ENCODE assay signal across 10 cellular contexts in genomic region chr21:34926784-34927548, GRCh38.
DNase-seq lines count a peak whose midpoint lies in the region; ATAC-seq, FAIRE-seq and TF ChIP-seq lines count a peak whose summit lies in the region.
"Had no signal": no experiment of that assay in that cellular context is flagged by ENCODE, and none has a peak within 500 bp of the region (broad histone marks: within the 10 kb centered on the region; RNA-seq: fewer than 3 reads in every experiment).

No MANE protein-coding gene starts in this region.

- no peak overlapping the region for H4K8ac ChIP-seq in mesenchymal stem cell (ENCODE audit: low read length)

- H3K79me2 ChIP-seq in K562 (ENCODE audit: control insufficient read depth, insufficient read depth, low read length): no peaks in the 10 kb centered on the region

- DNase-seq in HFFc6 (peak; percentile 23), K562 (ENCODE audit: extremely low read depth in 1 of 4, low spot score in 3 of 4) (peak in 1 of 4 experiments; percentile 51), mesenchymal stem cell (peak; percentile 73), RWPE1 (ENCODE audit: low spot score) (no peak), inferior parietal cortex (ENCODE audit: extremely low spot score) (no peak), GM13977 (ENCODE audit: low spot score) (no peak)
- DNase-seq: gastrocnemius medialis, NCI-H2081 treated with DMSO at 0.1 percent for 48 hours had no signal

- H3K36me3 Mint-ChIP-seq in HFFc6 (ENCODE audit: low read depth): peaks cover 39% of the 10 kb centered on the region

- H3K9me1 ChIP-seq in K562 (ENCODE audit: control insufficient read depth, insufficient read depth, low read length): no peaks in the 10 kb centered on the region

- H3K23ac ChIP-seq in mesenchymal stem cell (ENCODE audit: low read length in 2 of 2): no peak overlapping the region

- H3K36me3 ChIP-seq in BLaER1 treated with 17β-estradiol and CSF1 and Interleukin-3, amounts not matched to agents 10 nM and 100 nM: peaks cover 0 to 86% (median 40%) of the 10 kb centered on the region in 11 experiments; a peak in 14 of 22 replicates
- no peaks in the 10 kb centered on the region for H3K36me3 ChIP-seq in K562 (ENCODE audit: control insufficient read depth, insufficient read depth, low read length)
- H3K36me3 ChIP-seq in mesenchymal stem cell (ENCODE audit: control insufficient read depth in 1 of 2, insufficient read depth in 2 of 2, low read depth in 1 of 2, low read length in 2 of 2): no peaks in the 10 kb centered on the region
- H3K36me3 ChIP-seq: gastrocnemius medialis had no signal

- no peaks in the 10 kb centered on the region for H3K9me3 Mint-ChIP-seq in HFFc6

- peak overlapping the region in 1 of 2 experiments; percentile 29 for H2BK12ac ChIP-seq in mesenchymal stem cell (ENCODE audit: low read length in 2 of 2)

- H3K4me3 ChIP-seq in BLaER1 treated with 17β-estradiol and CSF1 and Interleukin-3, amounts not matched to agents 10 nM and 100 nM: no peak overlapping the region
- H3K4me3 ChIP-seq in K562 (no peak overlapping the region), mesenchymal stem cell (ENCODE audit: insufficient read depth in 1 of 2, low read depth in 1 of 2, low read length in 2 of 2) (peak overlapping the region in 1 of 2 experiments; percentile 45)
- H3K4me3 ChIP-seq: gastrocnemius medialis had no signal

- no TSS peak for BruUV-seq in K562 (replicated peaks; lab: Mats Ljungman, UMichigan)

- H4K20me1 ChIP-seq in BLaER1 treated with 17β-estradiol and CSF1 and Interleukin-3, amounts not matched to agents 10 nM and 100 nM: peaks cover 0 to 51% (median 0%) of the 10 kb centered on the region in 11 experiments; a peak in 8 of 22 replicates
- no peaks in the 10 kb centered on the region for H4K20me1 ChIP-seq in K562 (replicated peaks; ENCODE audit: control insufficient read depth, insufficient read depth, low read length)

- H2BK120ac ChIP-seq in mesenchymal stem cell (ENCODE audit: low read depth, low read length): no peak overlapping the region

- peak overlapping the region in 5 of 11 experiments; percentile 2 to 40 (median 26); a peak in 6 of 22 replicates for H3K9ac ChIP-seq in BLaER1 treated with 17β-estradiol and CSF1 and Interleukin-3, amounts not matched to agents 10 nM and 100 nM
- H3K9ac ChIP-seq in K562 (ENCODE audit: insufficient read depth in 1 of 2, low read depth in 2 of 2, low read length in 2 of 2) (no peak overlapping the region), mesenchymal stem cell (ENCODE audit: low read length) (peak overlapping the region; percentile 32)

- no peak overlapping the region for H3K4ac ChIP-seq in mesenchymal stem cell (ENCODE audit: low read depth in 1 of 2, low read length in 2 of 2)

- no peak overlapping the region for H2AK5ac ChIP-seq in mesenchymal stem cell (ENCODE audit: low read length, severe bottlenecking)

- peak overlapping the region; percentile 48 for H2AFZ ChIP-seq in K562 (ENCODE audit: low read depth, low read length)
- H2AFZ ChIP-seq in mesenchymal stem cell (ENCODE audit: low read depth, low read length): no peak overlapping the region

- ATAC-seq in K562 (peak; percentile 80), HG03159 (IDR thresholded peaks at IDR 0.05; ENCODE audit: unreplicated experiment) (no peak)
- ATAC-seq: gastrocnemius medialis had no signal

- no peak for TF ChIP-seq CTCF in HFFc6 (IDR thresholded peaks at IDR 0.05)
- no peak for TF ChIP-seq CTCF in K562 (IDR thresholded peaks at IDR 0.05 in 2 of 3, conservative IDR thresholded peaks at IDR 0.05 in 1 of 3; ENCODE audit: insufficient read depth in 2 of 3, low read depth in 1 of 3, low read length in 3 of 3)
- TF ChIP-seq CTCF in RWPE1 (conservative IDR thresholded peaks at IDR 0.05; ENCODE audit: low read depth): no peak
- no peak for TF ChIP-seq CTCF in GM13977 (IDR thresholded peaks at IDR 0.05; ENCODE audit: extremely low read depth, insufficient read depth, missing control alignments)

- H3K4me3 Mint-ChIP-seq in HFFc6: no peak overlapping the region

- CTCF ChIA-PET in K562 (lab: Yijun Ruan, JAX; ENCODE audit: low intra/inter-chr PET ratio): no interaction called here
- CTCF ChIA-PET in RWPE1 (lab: Yijun Ruan, JAX): interaction anchor here (0.6 to 0.9 kb wide), 3 partner anchors 8 to 581 kb away, joined by 3 to 4 read pairs (median 3); no protein-coding TSS in a partner anchor

- H3K9me3 ChIP-seq in BLaER1 treated with 17β-estradiol and CSF1 and Interleukin-3, amounts not matched to agents 10 nM and 100 nM (replicated peaks in 1 of 11): peaks cover 0 to 5% (median 0%) of the 10 kb centered on the region in 11 experiments; a peak in 1 of 22 replicates
- H3K9me3 ChIP-seq in K562 (replicated peaks; ENCODE audit: control insufficient read depth, insufficient read depth, low read depth, low read length): no peaks in the 10 kb centered on the region
- no peaks in the 10 kb centered on the region for H3K9me3 ChIP-seq in mesenchymal stem cell (ENCODE audit: control insufficient read depth, low read length)
- H3K9me3 ChIP-seq: gastrocnemius medialis had no signal

- H3K79me1 ChIP-seq in mesenchymal stem cell (replicated peaks; ENCODE audit: low read length, poor library complexity, severe bottlenecking): peaks cover 2% of the 10 kb centered on the region

- in situ Hi-C loops in K562 (cut with MboI) (no loop called here), GM13977 (cut with MboI; ENCODE audit: low pct_unique_long_range_greater_than_20kb, low sequenced_read_pairs, unreplicated experiment) (no loop called here)

- POLR2A ChIA-PET in K562 (lab: Yijun Ruan, JAX): interaction anchor here (0.7 to 1.6 kb wide), 6 partner anchors 9 to 29 kb away, joined by 3 to 5 read pairs (median 3); no protein-coding TSS in a partner anchor
- POLR2A ChIA-PET in RWPE1 (lab: Yijun Ruan, JAX; ENCODE audit: low non-redundant PET): no interaction called here

- H3K4me1 Mint-ChIP-seq in HFFc6 (ENCODE audit: low read depth): peaks cover 57% of the 10 kb centered on the region

- no peak overlapping the region for H2BK5ac ChIP-seq in mesenchymal stem cell (ENCODE audit: low read depth, low read length, poor library complexity, severe bottlenecking)

- no peak overlapping the region for H4K91ac ChIP-seq in mesenchymal stem cell (ENCODE audit: low read length)

- no peak for TF ChIP-seq RAD21 in K562 (CRISPR knock-in tag; conservative IDR thresholded peaks at IDR 0.05 in 1 of 2, IDR thresholded peaks at IDR 0.05 in 1 of 2)

- no peak for TF ChIP-seq EP300 in K562 (IDR thresholded peaks at IDR 0.05; ENCODE audit: low read length)

- H3K18ac ChIP-seq in mesenchymal stem cell (ENCODE audit: low read depth in 1 of 2, low read length in 2 of 2): peak overlapping the region; percentile 10 to 54

- no peak overlapping the region for H3K14ac ChIP-seq in mesenchymal stem cell (ENCODE audit: low read length in 2 of 2)

- intact Hi-C loops in K562 (cut with micrococcal nuclease): no loop called here

- no peak overlapping the region for H2BK15ac ChIP-seq in mesenchymal stem cell (ENCODE audit: low read depth, poor library complexity, severe bottlenecking)

- peak; percentile 66 for FAIRE-seq in K562 (lab: Jason Lieb, UNC)

- no peaks in the 10 kb centered on the region for H3K27me3 ChIP-seq in BLaER1 treated with 17β-estradiol and CSF1 and Interleukin-3, amounts not matched to agents 10 nM and 100 nM
- H3K27me3 ChIP-seq in K562 (ENCODE audit: control insufficient read depth in 2 of 2, insufficient read depth in 2 of 2, low read length in 2 of 2): no peaks in the 10 kb centered on the region
- H3K27me3 ChIP-seq in mesenchymal stem cell (ENCODE audit: control insufficient read depth in 1 of 2, insufficient read depth in 1 of 2, low read length in 2 of 2): no peaks in the 10 kb centered on the region
- H3K27me3 ChIP-seq: gastrocnemius medialis had no signal

- H3K4me1 ChIP-seq in BLaER1 treated with 17β-estradiol and CSF1 and Interleukin-3, amounts not matched to agents 10 nM and 100 nM: peaks cover 37 to 78% (median 70%) of the 10 kb centered on the region in 10 experiments
- H3K4me1 ChIP-seq in K562 (replicated peaks in 1 of 2; ENCODE audit: control insufficient read depth in 2 of 2, insufficient read depth in 2 of 2, low read length in 2 of 2) (peaks cover 0 to 15% of the 10 kb centered on the region in 2 experiments; a peak in 3 of 5 replicates), mesenchymal stem cell (ENCODE audit: control insufficient read depth, insufficient read depth, low read depth, low read length) (peaks cover 2% of the 10 kb centered on the region)
- H3K4me1 ChIP-seq: gastrocnemius medialis had no signal

- H3K27ac Mint-ChIP-seq in HFFc6: peak overlapping the region; percentile 19; the same call in 1 of the 2 replicates

- no peaks in the 10 kb centered on the region for H3K27me3 Mint-ChIP-seq in HFFc6 (ENCODE audit: insufficient read depth)

- H3K4me2 ChIP-seq in BLaER1 treated with 17β-estradiol and CSF1 and Interleukin-3, amounts not matched to agents 10 nM and 100 nM: peak overlapping the region; percentile 53 to 91 (median 66)
- H3K4me2 ChIP-seq in K562 (ENCODE audit: insufficient read depth, low read length) (no peak overlapping the region), mesenchymal stem cell (ENCODE audit: low read length, poor library complexity, severe bottlenecking) (no peak overlapping the region)

- 60% methylated on average over 8 of the region's 8 CpGs for WGBS in K562 (ENCODE audit: insufficient coverage, low coverage, missing lambda C conversion rate)
- 79% methylated on average over 8 of the region's 8 CpGs for WGBS in mesenchymal stem cell

- no peak for TF ChIP-seq POLR2A in K562 (conservative IDR thresholded peaks at IDR 0.05)

- H3K27ac ChIP-seq in BLaER1 treated with 17β-estradiol and CSF1 and Interleukin-3, amounts not matched to agents 10 nM and 100 nM: peak overlapping the region in 9 of 11 experiments; percentile 23 to 71 (median 55); a peak in 16 of 22 replicates
- H3K27ac ChIP-seq in K562 (ENCODE audit: extremely low read depth, low read depth, low read length) (no peak overlapping the region), mesenchymal stem cell (ENCODE audit: low read length, poor library complexity, severe bottlenecking) (no peak overlapping the region), RWPE1 (no peak overlapping the region)
- H3K27ac ChIP-seq: gastrocnemius medialis had no signal

TF ChIP-seq in K562, 482 proteins besides CTCF, POLR2A, EP300 and RAD21 (continues in another document):
- TF ChIP-seq E2F1 (CRISPR knock-in tag; IDR thresholded peaks at IDR 0.05) (no peak), BACH1 (tag; IDR thresholded peaks at IDR 0.05) (no peak; the same call in 1 of the 2 replicates), OTX1 (CRISPR knock-in tag; IDR thresholded peaks at IDR 0.05) (0 out of 2 replicates have a peak, but pooled peaks have one; percentile 9), ZNF77 (CRISPR knock-in tag; IDR thresholded peaks at IDR 0.05) (no peak)

Comparison
In these comparisons a context has a peak if more than half of its experiments do, and no peak if none do; other contexts are left out.
1. H3K27ac ChIP-seq: peak in BLaER1 treated with 17β-estradiol and CSF1 and Interleukin-3, amounts not matched to agents 10 nM and 100 nM (9 of 11); none in K562 (single experiment), mesenchymal stem cell (single experiment) and RWPE1 (single experiment).
2. H3K4me2 ChIP-seq: peak in BLaER1 treated with 17β-estradiol and CSF1 and Interleukin-3, amounts not matched to agents 10 nM and 100 nM (11 of 11); none in K562 (single experiment) and mesenchymal stem cell (single experiment).
3. DNase-seq: peak in HFFc6 (single experiment) and mesenchymal stem cell (single experiment); none in RWPE1 (single experiment), inferior parietal cortex (single experiment) and GM13977 (single experiment).